In genomic region chr12:52037248-52037861, GRCh38 we compare ENCODE assay signal across 9 cellular contexts. TPM values are rescaled to one million over a fixed set of nuclear protein-coding genes. Genes with fewer than 3 reads are reported as not detected.
DNase-seq lines count a peak whose midpoint lies in the region; ATAC-seq, FAIRE-seq and TF ChIP-seq lines count a peak whose summit lies in the region.
"Had no signal": no experiment of that assay in that cellular context is flagged by ENCODE, and none has a peak within 500 bp of the region (broad histone marks: within the 10 kb centered on the region; RNA-seq: fewer than 3 reads in every experiment).

No MANE protein-coding gene starts in this region.

- H3K27me3 Mint-ChIP-seq in activated naive CD4-positive, alpha-beta T cell treated with anti-CD3 and anti-CD28 coated beads, Interleukin-2, amount 50 U/mL, for 24 hours = no peaks in the 10 kb centered on the region

- peak overlapping the region; percentile 75 for H3K27ac ChIP-seq in WERI-Rb-1
- H3K27ac ChIP-seq in prostate gland = peak overlapping the region; percentile 94 to 97

- peak; percentile 11; the same call in 1 of the 2 replicates for TF ChIP-seq CTCF in WERI-Rb-1 (IDR thresholded peaks at IDR 0.05; ENCODE audit: low read depth, low read length)
- peak in 2 of 4 experiments; percentile 12 to 17 for TF ChIP-seq CTCF in prostate gland (IDR thresholded peaks at IDR 0.05)

- WGBS in prostate gland = 4% methylated on average over 24 of the region's 59 CpGs

- TF ChIP-seq POLR2A in prostate gland (IDR thresholded peaks at IDR 0.05) (no peak), H54 (IDR thresholded peaks at IDR 0.05; ENCODE audit: low read depth, low read length) (no peak)

- no peaks in the 10 kb centered on the region for H3K36me3 Mint-ChIP-seq in activated naive CD4-positive, alpha-beta T cell treated with anti-CD3 and anti-CD28 coated beads, Interleukin-2, amount 50 U/mL, for 24 hours

- H3K4me3 ChIP-seq in WERI-Rb-1 (ENCODE audit: low read depth, low read length) = peak overlapping the region; percentile 91
- H3K4me3 ChIP-seq in prostate gland = peak overlapping the region; percentile 65 to 66

- peaks cover 2% of the 10 kb centered on the region for H3K4me1 ChIP-seq in prostate gland (replicated peaks)

- peaks cover 75% of the 10 kb centered on the region for H3K4me1 Mint-ChIP-seq in activated naive CD4-positive, alpha-beta T cell treated with anti-CD3 and anti-CD28 coated beads, Interleukin-2, amount 50 U/mL, for 24 hours

- H3K27me3 ChIP-seq in WERI-Rb-1 (ENCODE audit: insufficient read depth, low read depth, severe bottlenecking) = no peaks in the 10 kb centered on the region
- no peaks in the 10 kb centered on the region for H3K27me3 ChIP-seq in prostate gland (replicated peaks; ENCODE audit: insufficient read depth)

- FAIRE-seq in H54 (lab: Jason Lieb, UNC) = no peak
- FAIRE-seq: islet of Langerhans had no signal

- DNase-seq in activated naive CD4-positive, alpha-beta T cell treated with Interleukin-2 at 50 U/mL for 16 hours = no peak
- peak; percentile 47 for DNase-seq in WERI-Rb-1
- DNase-seq in glomerular visceral epithelial cell (ENCODE audit: extremely low spot score) = peak; percentile 30
- no peak for DNase-seq in prostate gland (ENCODE audit: low spot score)
- no peak for DNase-seq in NCI-H1930 (lab: John Stamatoyannopoulos, UW)
- no peak for DNase-seq in H54 (ENCODE audit: insufficient read length, low spot score)

- H3K36me3 ChIP-seq in WERI-Rb-1 (peaks cover 6% of the 10 kb centered on the region; the same call in 1 of the 2 replicates), prostate gland (no peaks in the 10 kb centered on the region)

- no peak overlapping the region for H3K27ac Mint-ChIP-seq in activated naive CD4-positive, alpha-beta T cell treated with anti-CD3 and anti-CD28 coated beads, Interleukin-2, amount 50 U/mL, for 24 hours

- H3K9me3 ChIP-seq in WERI-Rb-1 (ENCODE audit: severe bottlenecking) (no peaks in the 10 kb centered on the region), prostate gland (no peaks in the 10 kb centered on the region)

- no peaks in the 10 kb centered on the region for H3K9me3 Mint-ChIP-seq in activated naive CD4-positive, alpha-beta T cell treated with anti-CD3 and anti-CD28 coated beads, Interleukin-2, amount 50 U/mL, for 24 hours

- ATAC-seq in HG03196 (IDR thresholded peaks at IDR 0.05; ENCODE audit: unreplicated experiment) = no peak

- intact Hi-C loops in prostate gland (cut with DNase I) = no loop called here

- H3K4me3 Mint-ChIP-seq in activated naive CD4-positive, alpha-beta T cell treated with anti-CD3 and anti-CD28 coated beads, Interleukin-2, amount 50 U/mL, for 24 hours = peak overlapping the region; percentile 79

RNA-seq across cellular contexts. Expression of gene NR4A1, which starts 13.9 kb away (rescaled TPM):
- 100 to 1,000 TPM in 1 of 2 donors, 10 to 100 TPM in 1; 85.1 to 125 TPM for total RNA-seq in prostate gland

RNA-seq across cellular contexts. Expression of gene TAMALIN, which starts 30.6 kb away (rescaled TPM):
- total RNA-seq in prostate gland = 10 to 100 TPM; 16.5 to 38.6 TPM

RNA-seq across cellular contexts. Expression of gene ATG101, which starts 32.4 kb away (rescaled TPM):
- 10 to 100 TPM; 60.0 to 64.1 TPM for total RNA-seq in prostate gland

RNA-seq across cellular contexts. Expression of gene SMIM41, which starts 42.1 kb away (rescaled TPM):
- 10 to 100 TPM in 1 of 2 donors, 1 to 10 TPM in 1; 7.5 to 30.2 TPM for total RNA-seq in prostate gland

Comparison
In these comparisons a context has a peak if more than half of its experiments do, and no peak if none do; other contexts are left out.
1. DNase-seq: peak in WERI-Rb-1 (single experiment) and glomerular visceral epithelial cell (single experiment); none in activated naive CD4-positive, alpha-beta T cell treated with Interleukin-2 at 50 U/mL for 16 hours (single experiment), prostate gland (single experiment), NCI-H1930 (0 of 2) and H54 (single experiment).